ENCODE assay signal across 21 cellular contexts in genomic region chr13:49053899-49054298, GRCh38.
"Had no signal": no experiment of that assay in that cellular context is flagged by ENCODE, and none has a peak within 500 bp of the region (broad histone marks: within the 10 kb centered on the region; RNA-seq: fewer than 3 reads in every experiment).

No MANE protein-coding gene starts in this region.

- H3K4me1 ChIP-seq: lower lobe of right lung, prostate gland, suprapubic skin, vagina had no signal

- H3K27ac ChIP-seq: lower lobe of right lung, pancreas, prostate gland, skin epidermis, suprapubic skin, thoracic aorta, tibial artery, vagina had no signal

- DNase-seq: hippocampal formation; islet precursor cell; left ventricle myocardium superior; lower lobe of right lung; mesenchymal stem cell; naive thymus-derived CD8-positive, alpha-beta T cell; nucleus accumbens; pancreas; posterior cingulate gyrus; retina; right cardiac atrium; stimulated activated CD4-positive, alpha-beta T cell treated with anti-CD3 and anti-CD28 coated beads, Interleukin-4, amount 100 ng/mL, for 24 hours; stimulated activated naive CD4-positive, alpha-beta T cell; tibial artery had no signal

- H3K36me3 ChIP-seq: lower lobe of right lung, pancreas, prostate gland, suprapubic skin, thoracic aorta, tibial artery, vagina had no signal

- ATAC-seq: left ventricle myocardium superior; naive thymus-derived CD8-positive, alpha-beta T cell; right cardiac atrium; sciatic nerve; stimulated activated effector memory CD8-positive, alpha-beta T cell treated with anti-CD3 and anti-CD28 coated beads, Interleukin-12 subunit alpha, Interleukin-12 subunit beta, amount 100 ng/mL, for 72 hours had no signal

- H3K27me3 ChIP-seq: pancreas, suprapubic skin, tibial artery, vagina had no signal

- FAIRE-seq: pancreas had no signal

- H3K4me3 ChIP-seq: lower lobe of right lung, pancreas, prostate gland, skin epidermis, suprapubic skin, thoracic aorta, tibial artery, vagina had no signal

- H3K9me3 ChIP-seq: lower lobe of right lung, pancreas, prostate gland, suprapubic skin, thoracic aorta, tibial artery, vagina had no signal
